Comparison of ENCODE assay signal across 1 cellular context in genomic region chr11:46611526-46612304, GRCh38.
A peak's percentile ranks its signal among the peaks of the same experiment; 100 is the strongest.
TF ChIP-seq lines count a peak whose summit lies in the region.

No MANE protein-coding gene starts in this region.

TF ChIP-seq in K562, 482 proteins besides CTCF, POLR2A, EP300 and RAD21 (continued from another document):
- no peak for TF ChIP-seq TFE3 (CRISPR knock-in tag; IDR thresholded peaks at IDR 0.05)
- peak; percentile 42 for TF ChIP-seq MTA2 (IDR thresholded peaks at IDR 0.05; ENCODE audit: low read depth)
- no peak for TF ChIP-seq ARID2 (IDR thresholded peaks at IDR 0.05)
- peak in 1 of 2 experiments; percentile 35; a peak in 1 of 4 replicates for TF ChIP-seq MAZ (CRISPR knock-in tag; conservative IDR thresholded peaks at IDR 0.05 in 1 of 2, IDR thresholded peaks at IDR 0.05 in 1 of 2)
- TF ChIP-seq STAG1 (CRISPR knock-in tag; IDR thresholded peaks at IDR 0.05; ENCODE audit: borderline replicate concordance), result no peak
- TF ChIP-seq MCM5 (IDR thresholded peaks at IDR 0.05; ENCODE audit: low read depth), result no peak
- TF ChIP-seq TCFL5 (CRISPR knock-in tag; conservative IDR thresholded peaks at IDR 0.05), result no peak
- TF ChIP-seq TFAM (CRISPR knock-in tag; conservative IDR thresholded peaks at IDR 0.05), result no peak
- TF ChIP-seq ZNF224 (CRISPR knock-in tag; IDR thresholded peaks at IDR 0.05), result no peak
- TF ChIP-seq MLX (CRISPR knock-in tag; conservative IDR thresholded peaks at IDR 0.05), result no peak
- TF ChIP-seq ZNF518B (CRISPR knock-in tag; IDR thresholded peaks at IDR 0.05), result no peak
- TF ChIP-seq BRF1 (IDR thresholded peaks at IDR 0.05; ENCODE audit: borderline replicate concordance, extremely low read depth, insufficient read length), result no peak
- TF ChIP-seq VEZF1 (CRISPR knock-in tag; IDR thresholded peaks at IDR 0.05), result no peak
- no peak for TF ChIP-seq MAFK (IDR thresholded peaks at IDR 0.05; ENCODE audit: low read length)
- no peak for TF ChIP-seq ILK (tag; IDR thresholded peaks at IDR 0.05; ENCODE audit: borderline replicate concordance, low read depth)
- TF ChIP-seq ZHX1 (conservative IDR thresholded peaks at IDR 0.05; ENCODE audit: low read length), result no peak
- no peak for TF ChIP-seq ZNF449 (CRISPR knock-in tag; IDR thresholded peaks at IDR 0.05)
- TF ChIP-seq SP1 (CRISPR knock-in tag; IDR thresholded peaks at IDR 0.05), result 0 out of 2 replicates have a peak, but pooled peaks have one; percentile 52
- TF ChIP-seq ZNF407 (IDR thresholded peaks at IDR 0.05; ENCODE audit: low read depth), result no peak
- TF ChIP-seq TARDBP (IDR thresholded peaks at IDR 0.05), result no peak
- no peak for TF ChIP-seq SUPT5H (IDR thresholded peaks at IDR 0.05)
- no peak for TF ChIP-seq ZSCAN32 (CRISPR knock-in tag; IDR thresholded peaks at IDR 0.05)
- TF ChIP-seq LEF1 (IDR thresholded peaks at IDR 0.05), result no peak
- no peak for TF ChIP-seq ZC3H8 (IDR thresholded peaks at IDR 0.05)
- no peak for TF ChIP-seq ZNF77 (CRISPR knock-in tag; IDR thresholded peaks at IDR 0.05)
- no peak for TF ChIP-seq GTF2F1 (IDR thresholded peaks at IDR 0.05; ENCODE audit: low read depth, low read length)
